ENCODE assay signal across 8 cellular contexts in genomic region chr2:47174731-47175361, GRCh38. TPM values are rescaled to one million over a fixed set of nuclear protein-coding genes. Genes with fewer than 3 reads are reported as not detected.
DNase-seq lines count a peak whose midpoint lies in the region; ATAC-seq and TF ChIP-seq lines count a peak whose summit lies in the region.

No MANE protein-coding gene starts in this region.

- peak overlapping the region; percentile 98 for H3K27ac Mint-ChIP-seq in activated naive CD4-positive, alpha-beta T cell treated with anti-CD3 and anti-CD28 coated beads, Interleukin-2, amount 10 ng/mL, durations not matched to agents 7 days and 5 days

- no peaks in the 10 kb centered on the region for H3K27me3 ChIP-seq in left ventricle myocardium inferior (ENCODE audit: low read depth)

- ATAC-seq in Right ventricle myocardium superior (ENCODE audit: poor library complexity): peak; percentile 23

- peak overlapping the region; percentile 96 for H3K4me3 ChIP-seq in left ventricle myocardium inferior

- H3K4me1 Mint-ChIP-seq in activated naive CD4-positive, alpha-beta T cell treated with anti-CD3 and anti-CD28 coated beads, Interleukin-2, amount 10 ng/mL, durations not matched to agents 7 days and 5 days: peaks cover 70% of the 10 kb centered on the region

- peaks cover 43% of the 10 kb centered on the region for H3K36me3 Mint-ChIP-seq in activated naive CD4-positive, alpha-beta T cell treated with anti-CD3 and anti-CD28 coated beads, Interleukin-2, amount 10 ng/mL, durations not matched to agents 7 days and 5 days

- H3K9me3 Mint-ChIP-seq in activated naive CD4-positive, alpha-beta T cell treated with anti-CD3 and anti-CD28 coated beads, Interleukin-2, amount 10 ng/mL, durations not matched to agents 7 days and 5 days: no peaks in the 10 kb centered on the region

- peak overlapping the region; percentile 97 for H3K4me3 Mint-ChIP-seq in activated naive CD4-positive, alpha-beta T cell treated with anti-CD3 and anti-CD28 coated beads, Interleukin-2, amount 10 ng/mL, durations not matched to agents 7 days and 5 days

- peaks cover 68% of the 10 kb centered on the region for H3K4me1 ChIP-seq in left ventricle myocardium inferior

- DNase-seq in Right ventricle myocardium superior (no peak), cardiac septum (ENCODE audit: low spot score) (no peak), NCI-H2171 treated with DMSO at 0.1 percent for 48 hours (lab: John Stamatoyannopoulos, UW) (peak; percentile 82), left ventricle myocardium inferior (no peak), retina (peak; percentile 60), NCI-H1048 (lab: John Stamatoyannopoulos, UW) (no peak), Ammon's horn (ENCODE audit: low spot score) (no peak)
- peak; percentile 55 for DNase-seq in activated naive CD4-positive, alpha-beta T cell treated with anti-CD3 and anti-CD28 coated beads, Interleukin-2, amount 10 ng/mL, durations not matched to agents 7 days and 5 days

- no peaks in the 10 kb centered on the region for H3K9me3 ChIP-seq in left ventricle myocardium inferior (replicated peaks)

- H3K27me3 Mint-ChIP-seq in activated naive CD4-positive, alpha-beta T cell treated with anti-CD3 and anti-CD28 coated beads, Interleukin-2, amount 10 ng/mL, durations not matched to agents 7 days and 5 days: peaks cover 15% of the 10 kb centered on the region

- H3K36me3 ChIP-seq in left ventricle myocardium inferior: peaks cover 9% of the 10 kb centered on the region

- H3K27ac ChIP-seq in left ventricle myocardium inferior (replicated peaks): peak overlapping the region; percentile 99

- intact Hi-C loops in Right ventricle myocardium superior (cut with DNase I): no loop called here
- intact Hi-C loops in cardiac septum (cut with DNase I): no loop called here
- intact Hi-C loops in left ventricle myocardium inferior (cut with micrococcal nuclease): no loop called here

- CTCF ChIA-PET in activated naive CD4-positive, alpha-beta T cell treated with anti-CD3 and anti-CD28 coated beads, Interleukin-2, amount 10 ng/mL, durations not matched to agents 7 days and 5 days (lab: Charles Lee): no interaction called here

- TF ChIP-seq CTCF in left ventricle myocardium inferior (IDR thresholded peaks at IDR 0.05; ENCODE audit: borderline replicate concordance): no peak

RNA-seq across cellular contexts. Expression of gene CALM2, which starts 1.5 kb away (rescaled TPM):
- total RNA-seq in Right ventricle myocardium superior (510 TPM), cardiac septum (361 TPM), left ventricle myocardium inferior (491 TPM)

RNA-seq across cellular contexts. Expression of gene STPG4, which starts 19.7 kb away (rescaled TPM):
- total RNA-seq in Right ventricle myocardium superior (not detected), cardiac septum (not detected), left ventricle myocardium inferior (not detected)

Comparison
In these comparisons a context has a peak if more than half of its experiments do, and no peak if none do; other contexts are left out.
1. DNase-seq: peak in NCI-H2171 treated with DMSO at 0.1 percent for 48 hours (single experiment), activated naive CD4-positive, alpha-beta T cell treated with anti-CD3 and anti-CD28 coated beads, Interleukin-2, amount 10 ng/mL, durations not matched to agents 7 days and 5 days (single experiment) and retina (single experiment); none in Right ventricle myocardium superior (single experiment), cardiac septum (single experiment), left ventricle myocardium inferior (single experiment), NCI-H1048 (single experiment) and Ammon's horn (single experiment).